In genomic region chr2:233379441-233379840, GRCh38 we compare ENCODE assay signal across 1 cellular context.
TF ChIP-seq lines count a peak whose summit lies in the region.

No MANE protein-coding gene starts in this region.

TF ChIP-seq in H1, 55 proteins besides CTCF, POLR2A, EP300 and RAD21:
- TF ChIP-seq TEAD4 (IDR thresholded peaks at IDR 0.05; ENCODE audit: low read depth, low read length) (no peak), TAF1 (IDR thresholded peaks at IDR 0.05; ENCODE audit: low read depth, low read length) (no peak), POLR2AphosphoS5 (IDR thresholded peaks at IDR 0.05; ENCODE audit: low read depth, low read length) (no peak), SIRT6 (IDR thresholded peaks at IDR 0.05; ENCODE audit: low read length) (no peak), TBP (IDR thresholded peaks at IDR 0.05; ENCODE audit: low read depth, low read length) (no peak)
